Comparison of ENCODE assay signal across 8 cellular contexts in the genomic region with DNA sequence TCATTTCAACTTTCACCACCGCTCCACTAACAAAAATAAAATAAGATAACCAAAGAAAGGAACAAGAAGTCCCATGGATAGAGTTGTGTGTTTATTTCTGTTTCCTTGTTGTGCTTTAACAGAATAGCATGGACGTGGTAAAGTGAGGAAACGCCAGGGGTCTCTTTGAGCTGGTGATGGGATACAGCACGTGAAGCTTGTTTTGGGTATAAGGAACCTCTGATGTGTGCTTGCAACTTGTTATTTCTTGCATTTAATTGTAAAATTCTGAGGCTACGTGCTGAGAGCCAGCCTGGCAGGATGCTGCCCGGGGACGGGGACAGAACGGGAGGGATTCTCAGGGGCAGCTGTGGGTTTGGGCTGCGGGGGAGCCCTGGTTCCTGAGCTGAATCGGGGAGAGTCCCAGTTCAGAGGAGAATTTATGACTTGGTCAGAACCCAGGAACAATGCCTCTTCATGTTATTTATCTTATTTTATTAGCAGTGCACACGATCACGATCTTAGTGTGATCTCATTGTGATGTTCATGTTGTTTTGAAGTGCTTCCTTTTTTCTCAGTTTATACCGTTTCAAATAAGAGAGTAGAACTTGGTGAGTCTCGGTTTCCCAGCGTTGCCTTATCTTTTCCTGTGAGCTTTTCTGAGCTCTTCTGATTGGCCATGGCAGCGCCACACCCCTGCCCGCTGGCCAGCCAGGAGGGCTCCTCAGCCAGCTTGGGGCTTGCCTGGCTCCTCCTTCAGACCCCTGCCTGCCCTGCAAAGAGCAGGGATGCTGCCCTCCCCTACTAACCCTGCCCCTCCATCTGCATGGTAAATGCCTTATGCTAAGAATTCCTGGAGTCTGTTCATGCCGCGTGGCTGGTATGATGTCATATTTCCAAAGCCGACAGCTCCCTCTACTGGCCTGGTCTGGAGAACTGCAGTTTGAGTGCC.
DNase-seq lines count a peak whose midpoint lies in the region; ATAC-seq, FAIRE-seq and TF ChIP-seq lines count a peak whose summit lies in the region.

No MANE protein-coding gene starts in this region.

- peaks cover 4 to 5% of the 10 kb centered on the region in 2 donors for H3K4me1 ChIP-seq in kidney (ENCODE audit: control insufficient read depth in 1 of 2, insufficient read depth in 1 of 2, low read depth in 1 of 2, low read length in 2 of 2)

- no peaks in the 10 kb centered on the region for H3K9me3 ChIP-seq in kidney (ENCODE audit: control insufficient read depth in 1 of 2, low read length in 2 of 2)

- H3K27ac ChIP-seq in kidney (ENCODE audit: low read depth in 2 of 2, low read length in 2 of 2), result peak overlapping the region; percentile 18 to 56

- peak overlapping the region; percentile 41 to 58 for H3K4me3 ChIP-seq in kidney (ENCODE audit: low read length in 2 of 2)

- H3K36me3 ChIP-seq in kidney (ENCODE audit: control insufficient read depth in 1 of 2, insufficient read depth in 2 of 2, low read length in 2 of 2), result no peaks in the 10 kb centered on the region

- ATAC-seq in GM19035 (IDR thresholded peaks at IDR 0.05; ENCODE audit: unreplicated experiment), result peak; percentile 43
- ATAC-seq in HG03342 (IDR thresholded peaks at IDR 0.05; ENCODE audit: unreplicated experiment), result peak; percentile 44

- intact Hi-C loops in kidney (cut with DNase I), result loop anchor here (5.0 to 10.0 kb wide), 2 partner anchors 170 to 343 kb away; no protein-coding TSS in a partner anchor

- TF ChIP-seq CTCF in kidney (IDR thresholded peaks at IDR 0.05; ENCODE audit: borderline replicate concordance, extremely low read depth, insufficient read depth), result peak; percentile 96

- peak; percentile 96 for DNase-seq in Ammon's horn (ENCODE audit: low spot score)
- peak; percentile 84 for DNase-seq in NCI-H345 (lab: John Stamatoyannopoulos, UW)
- peak; percentile 74 for DNase-seq in activated CD4-positive, CD25-positive, alpha-beta regulatory T cell treated with anti-CD3 and anti-CD28 coated beads, Interleukin-2, amount 50 U/mL, for 72 hours
- DNase-seq in cerebellum (ENCODE audit: low spot score), result peak; percentile 91
- DNase-seq in kidney, result peak; percentile 94
- peak; percentile 81 for DNase-seq in stimulated activated CD4-positive, alpha-beta T cell treated with anti-CD3 and anti-CD28 coated beads, Interleukin-15, amount 100 ng/mL, for 24 hours

- FAIRE-seq in kidney (lab: Jason Lieb, UNC), result peak; percentile 37

- peak overlapping the region in 1 of 2 donors; percentile 28 for H3K9ac ChIP-seq in kidney (ENCODE audit: low read length in 2 of 2)

Comparison
In these comparisons a context has a peak if more than half of its experiments do, and no peak if none do; other contexts are left out.
1. Peak in every context shown above with its lines: DNase-seq, ATAC-seq, H3K4me3 ChIP-seq and H3K27ac ChIP-seq.